28 cellular contexts compared by ENCODE assay signal in genomic region chr1:4674676-4675075, GRCh38. TPM values are rescaled to one million over a fixed set of nuclear protein-coding genes. Genes with fewer than 3 reads are reported as not detected.
"Had no signal": no experiment of that assay in that cellular context is flagged by ENCODE, and none has a peak within 500 bp of the region (broad histone marks: within the 10 kb centered on the region; RNA-seq: fewer than 3 reads in every experiment).

No MANE protein-coding gene starts in this region.

- DNase-seq: activated CD4-positive, alpha-beta T cell treated with anti-CD3 and anti-CD28 coated beads for 1 hour; activated CD4-positive, alpha-beta T cell treated with anti-CD3 and anti-CD28 coated beads, Interleukin-2, amount 10 ng/mL, durations not matched to agents 7 days and 5 days; activated CD8-positive, alpha-beta T cell treated with anti-CD3 and anti-CD28 coated beads for 36 hours; activated gamma-delta T cell treated with Interleukin-2 at 50 U/mL for 16 hours; activated naive CD4-positive, alpha-beta T cell treated with anti-CD3 and anti-CD28 coated beads, Interleukin-2, amount 50 U/mL, for 16 hours; activated naive CD8-positive, alpha-beta T cell treated with anti-CD3 and anti-CD28 coated beads, Interleukin-2, amount 50 U/mL, for 24 hours; activated T-cell treated with anti-CD3 and anti-CD28 coated beads, Interleukin-2, amount 50 U/mL, for 4 hours; cerebellar nuclear complex; effector memory CD8-positive, alpha-beta T cell; erythroblast; hippocampal formation; mesendoderm; mucosa of descending colon; stimulated activated CD4-positive, alpha-beta T cell treated with anti-CD3 and anti-CD28 coated beads, Interleukin-12 subunit alpha, Interleukin-12 subunit beta, amount 100 ng/mL, for 4 hours; stimulated activated CD4-positive, alpha-beta T cell treated with anti-CD3 and anti-CD28 coated beads, Interleukin-4, amount 100 ng/mL, for 1 hour; stimulated activated naive CD8-positive, alpha-beta T cell treated with anti-CD3 and anti-CD28 coated beads, Interleukin-15, Interleukin-2, amounts not matched to agents 100 U/mL and 50 U/mL, for 24 hours; T-helper 2 cell; upper lobe of left lung had no signal

- H3K36me3 ChIP-seq: gastroesophageal sphincter, left lung, right lobe of liver, upper lobe of left lung, vagina had no signal

- H3K27me3 ChIP-seq: right lobe of liver, upper lobe of left lung, vagina had no signal

- H3K27ac ChIP-seq: coronary artery, gastroesophageal sphincter, left lung, right lobe of liver, upper lobe of left lung, vagina had no signal

- ATAC-seq: activated CD8-positive, alpha-beta T cell treated with anti-CD3 and anti-CD28 coated beads for 36 hours; activated naive CD8-positive, alpha-beta T cell treated with anti-CD3 and anti-CD28 coated beads, Interleukin-2, amount 50 U/mL, for 24 hours; activated T-cell treated with anti-CD3 and anti-CD28 coated beads, Interleukin-2, amount 50 U/mL, for 4 hours; activated T-helper 17 cell treated with anti-CD3 and anti-CD28 coated beads, Interleukin-2, amount 50 U/mL, for 72 hours; effector memory CD8-positive, alpha-beta T cell; gastroesophageal sphincter; left lung; mucosa of descending colon; natural killer cell treated with Interleukin-12 subunit alpha and Interleukin-12 subunit beta and Interleukin-15 and Interleukin-18, amount 100 ng/mL, for 72 hours; right lobe of liver; stimulated activated naive CD8-positive, alpha-beta T cell treated with anti-CD3 and anti-CD28 coated beads, Interleukin-15, Interleukin-2, amounts not matched to agents 100 U/mL and 50 U/mL, for 24 hours; WTC11 had no signal

- H3K4me3 ChIP-seq: coronary artery, gastroesophageal sphincter, left lung, lung, mucosa of descending colon, right lobe of liver, upper lobe of left lung, vagina had no signal

- H3K4me1 ChIP-seq: gastroesophageal sphincter, left lung, right lobe of liver, upper lobe of left lung, vagina had no signal

- H3K9me3 ChIP-seq: right lobe of liver, vagina had no signal

RNA-seq across cellular contexts. Expression of gene AJAP1, which starts 20.3 kb away (rescaled TPM):
- total RNA-seq: activated CD4-positive, alpha-beta T cell treated with anti-CD3 and anti-CD28 coated beads, Interleukin-2, amount 10 ng/mL, durations not matched to agents 7 days and 5 days; activated T-helper 17 cell treated with anti-CD3 and anti-CD28 coated beads, Interleukin-2, amount 50 U/mL, for 72 hours; myocyte; natural killer cell treated with Interleukin-12 subunit alpha and Interleukin-12 subunit beta and Interleukin-15 and Interleukin-18, amount 100 ng/mL, for 72 hours had no signal
